ENCODE assay signal across 6 cellular contexts in genomic region chr1:151147132-151147503, GRCh38. TPM values are rescaled to one million over a fixed set of nuclear protein-coding genes. Genes with fewer than 3 reads are reported as not detected.
A peak's percentile ranks its signal among the peaks of the same experiment; 100 is the strongest.
DNase-seq lines count a peak whose midpoint lies in the region; ATAC-seq and TF ChIP-seq lines count a peak whose summit lies in the region.

No MANE protein-coding gene starts in this region.

- no peaks in the 10 kb centered on the region for H3K79me2 ChIP-seq in OCI-LY7 (ENCODE audit: insufficient read depth, low read depth, low read length)

- no peaks in the 10 kb centered on the region for H3K9me2 ChIP-seq in OCI-LY7 (ENCODE audit: insufficient read depth, low read length)

- no peak for TF ChIP-seq CTCF in OCI-LY7 (conservative IDR thresholded peaks at IDR 0.05; ENCODE audit: low read length)
- no peak for TF ChIP-seq CTCF in epithelial cell of esophagus (IDR thresholded peaks at IDR 0.05; ENCODE audit: insufficient read depth, low read depth, low read length, missing control alignments)

- BruUV-seq in OCI-LY7 (replicated peaks; lab: Mats Ljungman, UMichigan) = no TSS peak

- intact Hi-C loops in OCI-LY7 (cut with micrococcal nuclease; ENCODE audit: unreplicated experiment) = no loop called here

- POLR2A ChIA-PET in OCI-LY7 (lab: Charles Lee) = no interaction called here

- H3K4me1 ChIP-seq in OCI-LY7 (ENCODE audit: insufficient read depth, low read length, poor library complexity, severe bottlenecking) (peaks cover 37% of the 10 kb centered on the region), skeletal muscle tissue (ENCODE audit: control insufficient read depth in 3 of 3, insufficient read depth in 3 of 3, low read length in 3 of 3) (peaks cover 39 to 52% (median 41%) of the 10 kb centered on the region in 3 donors)

- no peaks in the 10 kb centered on the region for H3K27me3 ChIP-seq in skeletal muscle tissue (ENCODE audit: control insufficient read depth in 3 of 3, insufficient read depth in 3 of 3, low read length in 3 of 3)

- ATAC-seq in GM21786 (IDR thresholded peaks at IDR 0.05; ENCODE audit: unreplicated experiment) (no peak), GM19023 (IDR thresholded peaks at IDR 0.05; ENCODE audit: unreplicated experiment) (no peak)

- peak overlapping the region; percentile 79 for H2AFZ ChIP-seq in OCI-LY7 (ENCODE audit: low read length)

- H3K27ac ChIP-seq in OCI-LY7 (ENCODE audit: low read depth, low read length, poor library complexity, severe bottlenecking) (no peak overlapping the region), skeletal muscle tissue (ENCODE audit: low read depth, low read length) (peak overlapping the region; percentile 97)

- CTCF ChIA-PET in OCI-LY7 (lab: Charles Lee; ENCODE audit: unreplicated experiment) = no interaction called here

- no peaks in the 10 kb centered on the region for H3K36me3 ChIP-seq in OCI-LY7 (ENCODE audit: insufficient read depth, low read length)
- peaks cover 0 to 17% (median 9%) of the 10 kb centered on the region in 3 donors for H3K36me3 ChIP-seq in skeletal muscle tissue (ENCODE audit: control insufficient read depth in 3 of 3, insufficient read depth in 3 of 3, low read length in 3 of 3)

- DNase-seq in OCI-LY7 (ENCODE audit: low spot score) (no peak), epithelial cell of esophagus (ENCODE audit: low read depth) (peak; percentile 69), SK-N-DZ (ENCODE audit: low spot score) (no peak)

- H3K4me3 ChIP-seq in OCI-LY7 (ENCODE audit: low read depth, low read length, poor library complexity, severe bottlenecking) (peak overlapping the region; percentile 71), epithelial cell of esophagus (ENCODE audit: low read length) (peak overlapping the region; percentile 63), skeletal muscle tissue (ENCODE audit: low read length in 3 of 3) (peak overlapping the region; percentile 97 to 99 (median 97))

- H3K4me2 ChIP-seq in OCI-LY7 (ENCODE audit: low read length) = peak overlapping the region; percentile 96

- peak overlapping the region; percentile 97 to 99 (median 99) for H3K9ac ChIP-seq in skeletal muscle tissue (ENCODE audit: low read depth in 1 of 3, low read length in 3 of 3)

- no peaks in the 10 kb centered on the region for H3K9me3 ChIP-seq in OCI-LY7 (ENCODE audit: low read length)
- no peaks in the 10 kb centered on the region for H3K9me3 ChIP-seq in skeletal muscle tissue (ENCODE audit: control insufficient read depth in 3 of 3, low read length in 3 of 3)

- no peaks in the 10 kb centered on the region for H4K20me1 ChIP-seq in OCI-LY7 (ENCODE audit: insufficient read depth, low read length)

RNA-seq across cellular contexts. Expression of gene SEMA6C, which starts 0.7 kb away (rescaled TPM):
- 0.54 and 1.1 TPM in 2 replicates for total RNA-seq in OCI-LY7 (2014; rRNA removed; shearing (Covaris generic))
- total RNA-seq in OCI-LY7 (2022) (1.9 and 2.0 TPM in 2 replicates), skeletal muscle tissue (15.7 TPM)
- polyA plus RNA-seq in SK-N-DZ (2014; cell fraction: cytosol; rRNA removed) = 16.5 and 34.5 TPM in 2 replicates
- 59.0 and 148 TPM in 2 replicates for polyA plus RNA-seq in SK-N-DZ (2014; cell fraction: nucleus; rRNA removed)

RNA-seq across cellular contexts. Expression of gene TNFAIP8L2, which starts 9.3 kb away (rescaled TPM):
- 7.7 and 12.5 TPM in 2 replicates for total RNA-seq in OCI-LY7 (2014; rRNA removed; shearing (Covaris generic))
- total RNA-seq in OCI-LY7 (2022) = 9.0 and 9.2 TPM in 2 replicates
- total RNA-seq in skeletal muscle tissue = 4.2 TPM
- polyA plus RNA-seq in SK-N-DZ (2014; cell fraction: cytosol; rRNA removed) = not detected in 2 replicates
- not detected in 2 replicates for polyA plus RNA-seq in SK-N-DZ (2014; cell fraction: nucleus; rRNA removed)

RNA-seq across cellular contexts. Expression of gene LYSMD1, which starts 18.6 kb away (rescaled TPM):
- total RNA-seq in OCI-LY7 (2014; rRNA removed; shearing (Covaris generic)) = 6.2 and 9.2 TPM in 2 replicates
- total RNA-seq in OCI-LY7 (2022) = 3.4 and 3.7 TPM in 2 replicates
- total RNA-seq in skeletal muscle tissue = 9.9 TPM
- 27.1 and 29.7 TPM in 2 replicates for polyA plus RNA-seq in SK-N-DZ (2014; cell fraction: cytosol; rRNA removed)
- 13.9 and 14.9 TPM in 2 replicates for polyA plus RNA-seq in SK-N-DZ (2014; cell fraction: nucleus; rRNA removed)

RNA-seq across cellular contexts. Expression of gene SCNM1, which starts 18.8 kb away (rescaled TPM):
- 70.9 and 78.0 TPM in 2 replicates for total RNA-seq in OCI-LY7 (2014; rRNA removed; shearing (Covaris generic))
- total RNA-seq in OCI-LY7 (2022) = 54.1 and 63.1 TPM in 2 replicates
- total RNA-seq in skeletal muscle tissue = 24.5 TPM
- 81.2 and 83.8 TPM in 2 replicates for polyA plus RNA-seq in SK-N-DZ (2014; cell fraction: cytosol; rRNA removed)
- 68.8 and 92.1 TPM in 2 replicates for polyA plus RNA-seq in SK-N-DZ (2014; cell fraction: nucleus; rRNA removed)

RNA-seq across cellular contexts. Expression of gene TMOD4, which starts 28.7 kb away (rescaled TPM):
- not detected in 2 replicates for total RNA-seq in OCI-LY7 (2014; rRNA removed; shearing (Covaris generic))
- total RNA-seq in OCI-LY7 (2022) (1.4 and 2.4 TPM in 2 replicates), skeletal muscle tissue (50.6 TPM)
- polyA plus RNA-seq in SK-N-DZ (2014; cell fraction: cytosol; rRNA removed) = 0.09 TPM in 1 of 2 replicates, not detected in the other
- not detected in 2 replicates for polyA plus RNA-seq in SK-N-DZ (2014; cell fraction: nucleus; rRNA removed)
